16 cellular contexts compared by ENCODE assay signal in genomic region chr1:234396871-234397270, GRCh38. TPM values are rescaled to one million over a fixed set of nuclear protein-coding genes. Genes with fewer than 3 reads are reported as not detected.
DNase-seq lines count a peak whose midpoint lies in the region; ATAC-seq, FAIRE-seq and TF ChIP-seq lines count a peak whose summit lies in the region.
"Had no signal": no experiment of that assay in that cellular context is flagged by ENCODE, and none has a peak within 500 bp of the region (broad histone marks: within the 10 kb centered on the region; RNA-seq: fewer than 3 reads in every experiment).

No MANE protein-coding gene starts in this region.

- no TSS peak for BruUV-seq in mammary epithelial cell (replicated peaks; lab: Mats Ljungman, UMichigan)

- no peak for FAIRE-seq in small intestine (lab: Jason Lieb, UNC)

- H3K4me1 ChIP-seq in small intestine (ENCODE audit: control insufficient read depth in 2 of 2, insufficient read depth in 1 of 2, low read depth in 1 of 2, low read length in 1 of 2) (no peaks in the 10 kb centered on the region), right atrium auricular region (no peaks in the 10 kb centered on the region), mammary epithelial cell (ENCODE audit: insufficient read depth, low read length) (peaks cover 5% of the 10 kb centered on the region)
- H3K4me1 ChIP-seq: SJSA1 had no signal

- no peak overlapping the region for H2AFZ ChIP-seq in mammary epithelial cell (ENCODE audit: low read depth, low read length)

- 46 to 65% (median 63%) methylated on average over 6 of the region's 6 CpGs for WGBS in small intestine, 3 donors
- 99% methylated on average over 6 of the region's 6 CpGs for WGBS in mammary epithelial cell (ENCODE audit: low coverage, missing lambda C conversion rate)

- DNase-seq in activated CD8-positive, alpha-beta memory T cell treated with anti-CD3 and anti-CD28 coated beads, Interleukin-2, amount 10 ng/mL, durations not matched to agents 7 days and 5 days: no peak
- no peak for DNase-seq in activated CD8-positive, alpha-beta memory T cell treated with anti-CD3 and anti-CD28 coated beads, Interleukin-2, amount 50 U/mL, for 4 hours
- DNase-seq in GM19238 (ENCODE audit: insufficient read length, low spot score) (peak; percentile 19), small intestine (peak; percentile 18), SKM-1 (lab: John Stamatoyannopoulos, UW; ENCODE audit: unreplicated experiment) (no peak), right atrium auricular region (ENCODE audit: low spot score) (no peak), mammary epithelial cell (no peak)
- no peak for DNase-seq in activated naive CD4-positive, alpha-beta T cell treated with anti-CD3 and anti-CD28 coated beads, Interleukin-2, amount 50 U/mL, for 72 hours (ENCODE audit: low spot score in 2 of 2)
- DNase-seq: effector memory CD4-positive, alpha-beta T cell; EL; islet precursor cell; NCI-H2029 treated with DMSO at 0.1 percent for 48 hours; NCI-H526 treated with DMSO at 0.1 percent for 48 hours; PC-3; stimulated activated CD4-positive, alpha-beta T cell treated with anti-CD3 and anti-CD28 coated beads, Interleukin-15, amount 100 ng/mL, for 24 hours had no signal

- peak overlapping the region; percentile 46 for H3K27ac Mint-ChIP-seq in activated CD8-positive, alpha-beta memory T cell treated with anti-CD3 and anti-CD28 coated beads, Interleukin-2, amount 10 ng/mL, durations not matched to agents 7 days and 5 days
- H3K27ac Mint-ChIP-seq in activated naive CD4-positive, alpha-beta T cell treated with anti-CD3 and anti-CD28 coated beads, Interleukin-2, amount 50 U/mL, for 72 hours: peak overlapping the region; percentile 84 to 96

- no peak overlapping the region for H3K4me2 ChIP-seq in mammary epithelial cell (ENCODE audit: insufficient read depth, low read depth, low read length)

- H3K27ac ChIP-seq in small intestine (ENCODE audit: low read depth in 1 of 2, low read length in 1 of 2) (peak overlapping the region in 1 of 2 donors; percentile 11), right atrium auricular region (no peak overlapping the region), mammary epithelial cell (ENCODE audit: insufficient read depth, low read depth, low read length) (no peak overlapping the region)
- H3K27ac ChIP-seq: SJSA1 had no signal

- H3K4me1 Mint-ChIP-seq in activated CD8-positive, alpha-beta memory T cell treated with anti-CD3 and anti-CD28 coated beads, Interleukin-2, amount 10 ng/mL, durations not matched to agents 7 days and 5 days: peaks cover 35% of the 10 kb centered on the region

- in situ Hi-C loops in mammary epithelial cell (cut with MboI; ENCODE audit: low sequenced_read_pairs in 2 of 2): no loop called here

- H4K20me1 ChIP-seq in mammary epithelial cell (ENCODE audit: insufficient read depth, low read length): no peaks in the 10 kb centered on the region

- dilution Hi-C loops in mammary epithelial cell (cut with HindIII; ENCODE audit: low sequenced_read_pairs): no loop called here

- H3K36me3 Mint-ChIP-seq in activated CD8-positive, alpha-beta memory T cell treated with anti-CD3 and anti-CD28 coated beads, Interleukin-2, amount 10 ng/mL, durations not matched to agents 7 days and 5 days: peaks cover 24% of the 10 kb centered on the region
- peaks cover 9 to 12% of the 10 kb centered on the region in 2 donors for H3K36me3 Mint-ChIP-seq in activated naive CD4-positive, alpha-beta T cell treated with anti-CD3 and anti-CD28 coated beads, Interleukin-2, amount 50 U/mL, for 72 hours

- CTCF ChIA-PET in activated CD8-positive, alpha-beta memory T cell treated with anti-CD3 and anti-CD28 coated beads, Interleukin-2, amount 10 ng/mL, durations not matched to agents 7 days and 5 days (lab: Charles Lee): no interaction called here
- CTCF ChIA-PET in mammary epithelial cell (lab: Charles Lee; ENCODE audit: low non-redundant PET): no interaction called here

- no peaks in the 10 kb centered on the region for H3K79me2 ChIP-seq in mammary epithelial cell (ENCODE audit: insufficient read depth, low read length)

- no peaks in the 10 kb centered on the region for H3K27me3 ChIP-seq in small intestine (ENCODE audit: control insufficient read depth in 2 of 2, insufficient read depth in 2 of 2, low read length in 2 of 2)
- H3K27me3 ChIP-seq in right atrium auricular region: no peaks in the 10 kb centered on the region
- no peaks in the 10 kb centered on the region for H3K27me3 ChIP-seq in mammary epithelial cell (ENCODE audit: insufficient read depth, low read length)
- H3K27me3 ChIP-seq: SJSA1 had no signal

- intact Hi-C loops in mammary epithelial cell (cut with micrococcal nuclease): loop anchor here (10.0 kb wide), 1 partner anchor 208 kb away; no protein-coding TSS in a partner anchor

- no peak overlapping the region for H3K9ac ChIP-seq in mammary epithelial cell (ENCODE audit: insufficient read depth, low read length)

- no peaks in the 10 kb centered on the region for H3K9me3 ChIP-seq in small intestine (ENCODE audit: control insufficient read depth, low read depth)
- no peaks in the 10 kb centered on the region for H3K9me3 ChIP-seq in right atrium auricular region
- no peaks in the 10 kb centered on the region for H3K9me3 ChIP-seq in mammary epithelial cell (replicated peaks; ENCODE audit: insufficient read depth, low read length)
- H3K9me3 ChIP-seq: SJSA1 had no signal

- no peaks in the 10 kb centered on the region for H3K27me3 Mint-ChIP-seq in activated CD8-positive, alpha-beta memory T cell treated with anti-CD3 and anti-CD28 coated beads, Interleukin-2, amount 10 ng/mL, durations not matched to agents 7 days and 5 days

- ATAC-seq in activated CD8-positive, alpha-beta memory T cell treated with anti-CD3 and anti-CD28 coated beads, Interleukin-2, amount 10 ng/mL, durations not matched to agents 7 days and 5 days: no peak
- ATAC-seq in activated naive CD4-positive, alpha-beta T cell treated with anti-CD3 and anti-CD28 coated beads, Interleukin-2, amount 50 U/mL, for 72 hours: no peak
- ATAC-seq: PC-3 had no signal

- H3K9me3 Mint-ChIP-seq in activated CD8-positive, alpha-beta memory T cell treated with anti-CD3 and anti-CD28 coated beads, Interleukin-2, amount 10 ng/mL, durations not matched to agents 7 days and 5 days (ENCODE audit: low read depth): no peaks in the 10 kb centered on the region
- H3K9me3 Mint-ChIP-seq in activated naive CD4-positive, alpha-beta T cell treated with anti-CD3 and anti-CD28 coated beads, Interleukin-2, amount 50 U/mL, for 72 hours: peaks cover 0 to 4% of the 10 kb centered on the region in 2 donors

- H3K4me3 Mint-ChIP-seq in activated CD8-positive, alpha-beta memory T cell treated with anti-CD3 and anti-CD28 coated beads, Interleukin-2, amount 10 ng/mL, durations not matched to agents 7 days and 5 days: no peak overlapping the region

- no peak for TF ChIP-seq CTCF in right atrium auricular region (IDR thresholded peaks at IDR 0.05)
- no peak for TF ChIP-seq CTCF in mammary epithelial cell (conservative IDR thresholded peaks at IDR 0.05 in 1 of 2, IDR thresholded peaks at IDR 0.05 in 1 of 2; ENCODE audit: extremely low read depth in 1 of 2, insufficient read depth in 1 of 2, low read depth in 1 of 2, low read length in 2 of 2)

- H3K36me3 ChIP-seq in small intestine (ENCODE audit: control insufficient read depth in 2 of 2, insufficient read depth in 2 of 2, low read length in 2 of 2) (peaks cover 2 to 4% of the 10 kb centered on the region in 2 donors), right atrium auricular region (peaks cover 10% of the 10 kb centered on the region), mammary epithelial cell (ENCODE audit: insufficient read depth, low read length) (peaks cover 6% of the 10 kb centered on the region)

- no peak overlapping the region for H3K4me3 ChIP-seq in small intestine (ENCODE audit: low read depth in 1 of 2, low read length in 2 of 2)
- H3K4me3 ChIP-seq in right atrium auricular region: no peak overlapping the region
- no peak overlapping the region for H3K4me3 ChIP-seq in mammary epithelial cell (replicated peaks in 1 of 3; ENCODE audit: insufficient read depth in 1 of 3, low read depth in 2 of 3, low read length in 3 of 3)
- H3K4me3 ChIP-seq: SJSA1 had no signal

RNA-seq across cellular contexts. Expression of gene COA6, which starts 23.6 kb away (rescaled TPM):
- total RNA-seq in activated CD8-positive, alpha-beta memory T cell treated with anti-CD3 and anti-CD28 coated beads, Interleukin-2, amount 10 ng/mL, durations not matched to agents 7 days and 5 days: 10 to 100 TPM; 42.4 to 43.0 TPM
- 10 to 100 TPM; 58.9 to 79.4 TPM for total RNA-seq in activated naive CD4-positive, alpha-beta T cell treated with anti-CD3 and anti-CD28 coated beads, Interleukin-2, amount 50 U/mL, for 72 hours
- polyA plus RNA-seq in small intestine (100 to 1,000 TPM in 1 of 3 donors, 10 to 100 TPM in 2; 88.7 to 154 (median 88.9) TPM), mammary epithelial cell (26.0 TPM)
- total RNA-seq in right atrium auricular region (10 to 100 TPM; 23.1 to 36.4 TPM), mammary epithelial cell (10 to 100 TPM; 10.3 to 43.4 TPM)
- polyA minus RNA-seq in mammary epithelial cell: 6.5 TPM

Comparison
In these comparisons a context has a peak if more than half of its experiments do, and no peak if none do; other contexts are left out.
1. DNase-seq: peak in GM19238 (single experiment) and small intestine (single experiment); none in activated CD8-positive, alpha-beta memory T cell treated with anti-CD3 and anti-CD28 coated beads, Interleukin-2, amount 10 ng/mL, durations not matched to agents 7 days and 5 days (single experiment), activated CD8-positive, alpha-beta memory T cell treated with anti-CD3 and anti-CD28 coated beads, Interleukin-2, amount 50 U/mL, for 4 hours (single experiment), activated naive CD4-positive, alpha-beta T cell treated with anti-CD3 and anti-CD28 coated beads, Interleukin-2, amount 50 U/mL, for 72 hours (0 of 2), SKM-1 (single experiment), right atrium auricular region (single experiment) and mammary epithelial cell (single experiment).